1 cellular context compared by ENCODE assay signal in the genomic region with DNA sequence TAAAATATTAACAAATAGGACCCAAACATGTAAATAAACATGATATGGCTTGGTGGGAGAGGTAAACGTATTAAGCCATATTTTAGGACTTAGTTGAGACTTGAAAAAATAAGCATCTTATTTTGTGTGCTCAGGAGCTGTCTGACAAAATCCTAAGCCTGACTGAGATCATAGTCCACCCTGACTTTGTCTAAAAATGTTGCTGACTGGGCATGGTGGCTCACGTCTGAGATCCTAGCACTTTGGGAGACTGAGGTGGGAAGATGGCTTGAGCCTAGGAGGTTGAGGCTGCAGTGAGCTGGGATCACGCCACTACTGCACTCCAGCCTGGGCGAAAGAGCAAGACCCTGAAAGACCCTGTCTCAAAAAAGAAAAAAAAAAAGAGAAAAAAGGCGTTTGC.
TF ChIP-seq lines count a peak whose summit lies in the region.

No MANE protein-coding gene starts in this region.

TF ChIP-seq in HepG2, 621 proteins besides CTCF, POLR2A, EP300 and RAD21:
- peak; percentile 79 to 85 for TF ChIP-seq MAFK (conservative IDR thresholded peaks at IDR 0.05 in 1 of 2, IDR thresholded peaks at IDR 0.05 in 1 of 2; ENCODE audit: low read length in 2 of 2)
- TF ChIP-seq, protein P1, sequence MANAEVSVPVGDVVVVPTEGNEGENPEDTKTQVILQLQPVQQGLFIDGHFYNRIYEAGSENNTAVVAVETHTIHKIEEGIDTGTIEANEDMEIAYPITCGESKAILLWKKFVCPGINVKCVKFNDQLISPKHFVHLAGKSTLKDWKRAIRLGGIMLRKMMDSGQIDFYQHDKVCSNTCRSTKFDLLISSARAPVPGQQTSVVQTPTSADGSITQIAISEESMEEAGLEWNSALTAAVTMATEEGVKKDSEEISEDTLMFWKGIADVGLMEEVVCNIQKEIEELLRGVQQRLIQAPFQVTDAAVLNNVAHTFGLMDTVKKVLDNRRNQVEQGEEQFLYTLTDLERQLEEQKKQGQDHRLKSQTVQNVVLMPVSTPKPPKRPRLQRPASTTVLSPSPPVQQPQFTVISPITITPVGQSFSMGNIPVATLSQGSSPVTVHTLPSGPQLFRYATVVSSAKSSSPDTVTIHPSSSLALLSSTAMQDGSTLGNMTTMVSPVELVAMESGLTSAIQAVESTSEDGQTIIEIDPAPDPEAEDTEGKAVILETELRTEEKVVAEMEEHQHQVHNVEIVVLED (CRISPR knock-in tag; IDR thresholded peaks at IDR 0.05; ENCODE audit: borderline replicate concordance): no peak
- TF ChIP-seq MAFF (IDR thresholded peaks at IDR 0.05; ENCODE audit: low read depth, low read length): peak; percentile 81
